14 cellular contexts compared by ENCODE assay signal in the genomic region with DNA sequence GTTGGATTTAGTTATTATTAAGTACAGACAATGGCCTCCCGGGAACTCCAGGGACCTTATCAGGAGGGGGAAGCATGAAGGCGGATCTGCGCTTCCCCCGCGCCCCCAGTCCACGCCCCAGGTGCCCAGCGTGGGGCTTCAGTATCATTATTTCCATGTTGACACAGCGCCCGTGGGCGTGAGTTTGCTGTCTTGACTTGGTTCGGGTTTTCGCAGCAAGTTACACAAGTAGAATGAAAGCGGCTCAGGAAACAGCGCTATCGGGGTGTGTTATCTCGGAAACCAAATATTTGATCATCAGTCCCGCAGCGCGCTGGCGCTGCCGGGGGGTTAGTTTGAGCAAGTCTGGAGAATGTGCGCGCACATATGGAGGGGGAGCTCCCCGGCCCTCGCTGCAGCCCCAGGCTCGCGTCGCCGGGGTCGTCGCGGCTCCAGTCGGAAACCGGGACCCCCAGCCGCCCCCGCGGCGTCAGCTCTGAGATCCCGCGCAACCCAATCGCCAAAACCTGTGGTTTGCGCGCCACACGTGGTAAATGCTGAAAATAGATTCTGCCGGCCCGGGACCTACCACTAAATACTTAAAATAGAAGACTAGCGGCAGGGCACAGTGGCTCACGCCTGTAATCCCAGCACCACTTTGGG. TPM values are rescaled to one million over a fixed set of nuclear protein-coding genes. Genes with fewer than 3 reads are reported as not detected.
DNase-seq lines count a peak whose midpoint lies in the region; ATAC-seq and TF ChIP-seq lines count a peak whose summit lies in the region.
"Had no signal": no experiment of that assay in that cellular context is flagged by ENCODE, and none has a peak within 500 bp of the region (broad histone marks: within the 10 kb centered on the region; RNA-seq: fewer than 3 reads in every experiment).

No MANE protein-coding gene starts in this region.

- TF ChIP-seq CTCF in dorsolateral prefrontal cortex (IDR thresholded peaks at IDR 0.05 in 54 of 56, conservative IDR thresholded peaks at IDR 0.05 in 2 of 56; ENCODE audit: low read depth in 1 of 56, partially characterized antibody in 56 of 56) (no peak), nephron progenitor cell (IDR thresholded peaks at IDR 0.05) (no peak), omental fat pad (IDR thresholded peaks at IDR 0.05) (no peak)

- no peaks in the 10 kb centered on the region for H3K9me3 Mint-ChIP-seq in nephron progenitor cell
- H3K9me3 Mint-ChIP-seq: HFFc6 had no signal

- ATAC-seq in HG02623 (IDR thresholded peaks at IDR 0.05; ENCODE audit: unreplicated experiment) = no peak
- no peak for ATAC-seq in omental fat pad (ENCODE audit: low FRiP score)

- H3K9ac ChIP-seq in BLaER1 (no peak overlapping the region), HUES48 (ENCODE audit: low read depth, low read length) (no peak overlapping the region)
- H3K9ac ChIP-seq: parathyroid adenoma had no signal

- H3K36me3 ChIP-seq in BLaER1 (no peaks in the 10 kb centered on the region), HUES48 (ENCODE audit: control insufficient read depth, insufficient read depth, low read length) (no peaks in the 10 kb centered on the region)

- DNase-seq in dorsolateral prefrontal cortex (no peak), nephron progenitor cell (no peak), NCI-H2107 treated with DMSO at 0.1 percent for 48 hours (lab: John Stamatoyannopoulos, UW; ENCODE audit: unreplicated experiment) (no peak), omental fat pad (ENCODE audit: low spot score) (no peak), DMS53 treated with DMSO at 0.1 percent for 48 hours (lab: John Stamatoyannopoulos, UW; ENCODE audit: unreplicated experiment) (no peak)
- DNase-seq: Calu3, cortex of kidney, HFFc6, NCI-H2171 had no signal

- peak overlapping the region; percentile 86 for H3K4me2 ChIP-seq in BLaER1

- H3K4me3 ChIP-seq in BLaER1 (peak overlapping the region; percentile 52), HUES48 (ENCODE audit: low read depth, low read length) (peak overlapping the region; percentile 83), dorsolateral prefrontal cortex (peak overlapping the region in 58 of 59 donors; percentile 13 to 73 (median 58))

- peaks cover 79% of the 10 kb centered on the region for H4K20me1 ChIP-seq in BLaER1

- peaks cover 70% of the 10 kb centered on the region for H3K4me1 Mint-ChIP-seq in nephron progenitor cell

- peaks cover 54% of the 10 kb centered on the region for H3K27me3 Mint-ChIP-seq in nephron progenitor cell (ENCODE audit: low read depth, poor library complexity)

- no peaks in the 10 kb centered on the region for H3K36me3 Mint-ChIP-seq in nephron progenitor cell (ENCODE audit: low read depth)

- H3K27ac ChIP-seq in BLaER1 (no peak overlapping the region), HUES48 (ENCODE audit: low read depth, low read length) (no peak overlapping the region), dorsolateral prefrontal cortex (peak overlapping the region in 44 of 59 donors; percentile 1 to 83 (median 66))
- H3K27ac ChIP-seq: HL-60, parathyroid adenoma had no signal

- peaks cover 100% of the 10 kb centered on the region for H3K27me3 ChIP-seq in BLaER1
- H3K27me3 ChIP-seq in HUES48 (ENCODE audit: control insufficient read depth, insufficient read depth, low read length) = peaks cover 77% of the 10 kb centered on the region
- peaks cover 0 to 90% (median 62%) of the 10 kb centered on the region in 45 donors for H3K27me3 ChIP-seq in dorsolateral prefrontal cortex

- intact Hi-C loops in dorsolateral prefrontal cortex (cut with DNase I) = loop anchor here in 1 of 2 donors (10.0 kb wide), 2 partner anchors 71 to 179 kb away; no protein-coding TSS in a partner anchor

- H3K4me1 ChIP-seq in BLaER1 (peaks cover 31% of the 10 kb centered on the region), HUES48 (ENCODE audit: control insufficient read depth, insufficient read depth, low read length) (peaks cover 66% of the 10 kb centered on the region)
- H3K4me1 ChIP-seq: parathyroid adenoma had no signal

- H3K4me3 Mint-ChIP-seq in nephron progenitor cell = peak overlapping the region; percentile 89
- H3K4me3 Mint-ChIP-seq: HFFc6 had no signal

- peak overlapping the region; percentile 49 for H3K27ac Mint-ChIP-seq in nephron progenitor cell
- H3K27ac Mint-ChIP-seq: HFFc6 had no signal

- H3K9me3 ChIP-seq in BLaER1 (0 out of 2 replicates have a peak, but pooled peaks cover 4% of the 10 kb centered on the region), HUES48 (ENCODE audit: control insufficient read depth, insufficient read depth, low read length) (no peaks in the 10 kb centered on the region)

RNA-seq across cellular contexts. Expression of a gene that starts 2.2 kb away (rescaled TPM):
- total RNA-seq in dorsolateral prefrontal cortex (10 to 100 TPM; 16.7 to 67.3 (median 29.8) TPM), omental fat pad (1 to 10 TPM in 3 of 4 donors, under 1 TPM in 1; 0.79 to 5.1 (median 1.7) TPM)
- total RNA-seq: Calu3, HFFc6 had no signal

Comparison
In these comparisons a context has a peak if more than half of its experiments do, and no peak if none do; other contexts are left out.
1. H3K27ac ChIP-seq: peak in dorsolateral prefrontal cortex (44 of 59); none in BLaER1 (single experiment) and HUES48 (single experiment).
2. Peak in every context shown above with its lines, with median percentiles within 50 percentile points of each other: H3K4me3 ChIP-seq.